Comparison of ENCODE assay signal across 2 cellular contexts in the genomic region with DNA sequence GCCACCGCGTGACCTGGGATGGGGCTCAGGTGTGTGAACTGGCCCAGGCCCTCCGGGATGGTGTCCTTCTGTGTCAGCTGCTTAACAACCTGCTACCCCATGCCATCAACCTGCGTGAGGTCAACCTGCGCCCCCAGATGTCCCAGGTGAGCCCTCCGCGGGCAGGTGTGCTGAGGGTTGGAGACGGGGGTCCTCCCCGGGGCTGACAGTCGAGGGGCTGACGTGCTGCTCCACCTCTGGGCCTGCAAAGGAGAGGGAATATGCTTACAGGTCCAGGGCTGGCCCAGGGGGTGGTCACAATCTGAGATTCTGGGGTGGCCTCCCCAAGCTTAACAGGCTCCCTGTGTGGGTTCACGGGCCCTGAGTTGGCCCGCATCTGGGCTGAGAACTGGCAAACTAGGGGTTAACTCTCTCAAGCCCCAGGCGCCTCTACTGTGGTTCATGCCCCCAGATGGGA.
TF ChIP-seq lines count a peak whose summit lies in the region.

No MANE protein-coding gene starts in this region.

TF ChIP-seq in liver, 16 proteins besides CTCF, POLR2A, EP300 and RAD21:
- TF ChIP-seq ZBTB33 (IDR thresholded peaks at IDR 0.05), result no peak

TF ChIP-seq in HepG2, 621 proteins besides CTCF, POLR2A, EP300 and RAD21:
- TF ChIP-seq, protein P1, sequence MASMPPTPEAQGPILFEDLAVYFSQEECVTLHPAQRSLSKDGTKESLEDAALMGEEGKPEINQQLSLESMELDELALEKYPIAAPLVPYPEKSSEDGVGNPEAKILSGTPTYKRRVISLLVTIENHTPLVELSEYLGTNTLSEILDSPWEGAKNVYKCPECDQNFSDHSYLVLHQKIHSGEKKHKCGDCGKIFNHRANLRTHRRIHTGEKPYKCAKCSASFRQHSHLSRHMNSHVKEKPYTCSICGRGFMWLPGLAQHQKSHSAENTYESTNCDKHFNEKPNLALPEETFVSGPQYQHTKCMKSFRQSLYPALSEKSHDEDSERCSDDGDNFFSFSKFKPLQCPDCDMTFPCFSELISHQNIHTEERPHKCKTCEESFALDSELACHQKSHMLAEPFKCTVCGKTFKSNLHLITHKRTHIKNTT (CRISPR knock-in tag; IDR thresholded peaks at IDR 0.05), result no peak
- TF ChIP-seq U2AF2 (IDR thresholded peaks at IDR 0.05; ENCODE audit: low read depth, low read length) (no peak), RFXAP (CRISPR knock-in tag; IDR thresholded peaks at IDR 0.05; ENCODE audit: borderline replicate concordance) (no peak), MTA3 (CRISPR knock-in tag; IDR thresholded peaks at IDR 0.05) (no peak), ZNF333 (CRISPR knock-in tag; IDR thresholded peaks at IDR 0.05; ENCODE audit: borderline replicate concordance) (no peak), ZNF280B (CRISPR knock-in tag; IDR thresholded peaks at IDR 0.05; ENCODE audit: borderline replicate concordance) (no peak), ZNF790 (CRISPR knock-in tag; IDR thresholded peaks at IDR 0.05; ENCODE audit: borderline replicate concordance) (no peak), SRSF4 (IDR thresholded peaks at IDR 0.05; ENCODE audit: low read depth, low read length, poor library complexity, severe bottlenecking) (no peak), MLXIP (CRISPR knock-in tag; IDR thresholded peaks at IDR 0.05; ENCODE audit: borderline replicate concordance) (no peak), CEBPG (CRISPR knock-in tag; IDR thresholded peaks at IDR 0.05) (no peak), ZFAT (CRISPR knock-in tag; conservative IDR thresholded peaks at IDR 0.05) (no peak), ZKSCAN1 (IDR thresholded peaks at IDR 0.05; ENCODE audit: low read length) (no peak), YEATS2 (CRISPR knock-in tag; IDR thresholded peaks at IDR 0.05; ENCODE audit: borderline replicate concordance) (no peak), MXI1 (IDR thresholded peaks at IDR 0.05; ENCODE audit: borderline replicate concordance, low read depth, low read length) (no peak), ZFP36L1 (CRISPR knock-in tag; IDR thresholded peaks at IDR 0.05) (no peak), NR0B2 (CRISPR knock-in tag; IDR thresholded peaks at IDR 0.05) (no peak), BHLHE40 (IDR thresholded peaks at IDR 0.05; ENCODE audit: low read length) (no peak), CEBPB (IDR thresholded peaks at IDR 0.05; ENCODE audit: borderline replicate concordance, low read depth, low read length) (no peak)
- TF ChIP-seq, protein P2, sequence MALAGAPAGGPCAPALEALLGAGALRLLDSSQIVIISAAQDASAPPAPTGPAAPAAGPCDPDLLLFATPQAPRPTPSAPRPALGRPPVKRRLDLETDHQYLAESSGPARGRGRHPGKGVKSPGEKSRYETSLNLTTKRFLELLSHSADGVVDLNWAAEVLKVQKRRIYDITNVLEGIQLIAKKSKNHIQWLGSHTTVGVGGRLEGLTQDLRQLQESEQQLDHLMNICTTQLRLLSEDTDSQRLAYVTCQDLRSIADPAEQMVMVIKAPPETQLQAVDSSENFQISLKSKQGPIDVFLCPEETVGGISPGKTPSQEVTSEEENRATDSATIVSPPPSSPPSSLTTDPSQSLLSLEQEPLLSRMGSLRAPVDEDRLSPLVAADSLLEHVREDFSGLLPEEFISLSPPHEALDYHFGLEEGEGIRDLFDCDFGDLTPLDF (CRISPR knock-in tag; IDR thresholded peaks at IDR 0.05), result no peak
